ENCODE assay signal across 15 cellular contexts in the genomic region with DNA sequence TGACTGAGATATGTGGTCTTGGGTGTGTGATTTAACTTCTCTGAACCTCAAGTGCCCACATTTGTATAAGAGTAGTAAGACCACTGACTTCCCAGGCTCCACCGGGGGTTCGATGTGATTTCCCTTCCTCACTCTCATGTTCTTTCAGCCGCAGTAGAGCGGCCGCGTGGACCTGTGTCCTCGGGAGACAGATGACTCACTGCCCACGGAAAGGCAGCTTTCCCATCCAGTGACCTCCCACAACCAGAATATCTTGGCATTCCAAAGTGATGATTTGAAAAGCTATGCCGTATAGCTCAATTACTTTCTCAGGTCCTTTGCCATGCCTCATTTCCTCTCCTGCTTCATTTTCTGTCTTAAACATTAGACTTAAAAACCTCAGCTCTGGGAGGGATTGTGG.
DNase-seq lines count a peak whose midpoint lies in the region; ATAC-seq and TF ChIP-seq lines count a peak whose summit lies in the region.
"Had no signal": no experiment of that assay in that cellular context is flagged by ENCODE, and none has a peak within 500 bp of the region (broad histone marks: within the 10 kb centered on the region; RNA-seq: fewer than 3 reads in every experiment).

No MANE protein-coding gene starts in this region.

- H3K36me3 ChIP-seq in mesodermal cell (ENCODE audit: control insufficient read depth, insufficient read depth, low read length): peaks cover 92% of the 10 kb centered on the region

- ATAC-seq in GM19328 (IDR thresholded peaks at IDR 0.05; ENCODE audit: unreplicated experiment) (no peak), HG03520 (IDR thresholded peaks at IDR 0.05; ENCODE audit: unreplicated experiment) (no peak), GM19324 (IDR thresholded peaks at IDR 0.05; ENCODE audit: low FRiP score, unreplicated experiment) (no peak)
- ATAC-seq: activated CD4-positive, alpha-beta T cell treated with anti-CD3 and anti-CD28 coated beads for 36 hours; left ventricle myocardium superior had no signal

- 50 to 93% methylated on average over 2 to 8 of the region's 9 CpGs for WGBS in mesodermal cell (ENCODE audit: insufficient coverage in 2 of 2), 2 experiments

- no peaks in the 10 kb centered on the region for H3K9me3 ChIP-seq in mesodermal cell (ENCODE audit: control insufficient read depth, low read length)
- H3K9me3 ChIP-seq: neutrophil had no signal

- peaks cover 44% of the 10 kb centered on the region for H3K4me1 ChIP-seq in mesodermal cell (ENCODE audit: control insufficient read depth, insufficient read depth, low read length, poor library complexity, severe bottlenecking)

- H3K27ac ChIP-seq in mesodermal cell (ENCODE audit: low read depth, low read length, severe bottlenecking): peak overlapping the region; percentile 87
- H3K27ac ChIP-seq: C4-2B, neutrophil had no signal

- DNase-seq in AG09319 (ENCODE audit: extremely low read depth, low read depth) (peak; percentile 45), M059J (ENCODE audit: low read depth) (peak; percentile 86), choroid plexus epithelial cell (ENCODE audit: low read depth) (peak; percentile 94), NCI-H2196 (lab: John Stamatoyannopoulos, UW; ENCODE audit: unreplicated experiment) (no peak)
- DNase-seq: activated CD4-positive, alpha-beta T cell treated with anti-CD3 and anti-CD28 coated beads for 36 hours; left ventricle myocardium superior; NCI-H1417; NCI-H69; stimulated activated naive CD4-positive, alpha-beta T cell had no signal

- TF ChIP-seq CTCF in AG09319 (IDR thresholded peaks at IDR 0.05; ENCODE audit: low read depth, low read length) (no peak), choroid plexus epithelial cell (conservative IDR thresholded peaks at IDR 0.05; ENCODE audit: low read depth, low read length) (no peak)

- no peak overlapping the region for H3K4me3 ChIP-seq in choroid plexus epithelial cell (ENCODE audit: low read depth, low read length)
- H3K4me3 ChIP-seq in mesodermal cell (ENCODE audit: extremely low read depth, insufficient read depth, low read length, poor library complexity, severe bottlenecking): no peak overlapping the region
